ENCODE assay signal across 8 cellular contexts in genomic region chr3:72891053-72891855, GRCh38. TPM values are rescaled to one million over a fixed set of nuclear protein-coding genes. Genes with fewer than 3 reads are reported as not detected.
DNase-seq lines count a peak whose midpoint lies in the region; ATAC-seq and TF ChIP-seq lines count a peak whose summit lies in the region.

No MANE protein-coding gene starts in this region.

- TF ChIP-seq CTCF in AG09309 (IDR thresholded peaks at IDR 0.05; ENCODE audit: control insufficient read depth, insufficient read depth, low read depth, low read length, missing control alignments) (peak; percentile 14), coronary artery (IDR thresholded peaks at IDR 0.05) (no peak)

- peak; percentile 96 for DNase-seq in AG09309 (ENCODE audit: low read depth)
- DNase-seq in NCI-H2227 (lab: John Stamatoyannopoulos, UW; ENCODE audit: unreplicated experiment): peak; percentile 11
- DNase-seq in coronary artery (ENCODE audit: low spot score): no peak
- peak; percentile 98 for DNase-seq in myocyte (ENCODE audit: low read depth)
- no peak for DNase-seq in activated naive CD4-positive, alpha-beta T cell treated with anti-CD3 and anti-CD28 coated beads, Interleukin-2, amount 10 ng/mL, durations not matched to agents 7 days and 5 days
- DNase-seq in OCI-M1 (lab: John Stamatoyannopoulos, UW): no peak
- DNase-seq in NCI-H2029 (lab: John Stamatoyannopoulos, UW): no peak

- H3K36me3 Mint-ChIP-seq in activated naive CD4-positive, alpha-beta T cell treated with anti-CD3 and anti-CD28 coated beads, Interleukin-2, amount 10 ng/mL, durations not matched to agents 7 days and 5 days: no peaks in the 10 kb centered on the region

- CTCF ChIA-PET in activated naive CD4-positive, alpha-beta T cell treated with anti-CD3 and anti-CD28 coated beads, Interleukin-2, amount 10 ng/mL, durations not matched to agents 7 days and 5 days (lab: Charles Lee): interaction anchor here (1.6 kb wide), 1 partner anchor 40 kb away, joined by 4 read pairs; no protein-coding TSS in a partner anchor

- no peak overlapping the region for H3K4me3 Mint-ChIP-seq in activated naive CD4-positive, alpha-beta T cell treated with anti-CD3 and anti-CD28 coated beads, Interleukin-2, amount 10 ng/mL, durations not matched to agents 7 days and 5 days

- H3K4me3 ChIP-seq in AG09309 (ENCODE audit: control insufficient read depth, low read depth, low read length): no peak overlapping the region
- H3K4me3 ChIP-seq in coronary artery: peak overlapping the region; percentile 76

- ATAC-seq in GM21423 (IDR thresholded peaks at IDR 0.05; ENCODE audit: unreplicated experiment): no peak

- H3K4me1 Mint-ChIP-seq in activated naive CD4-positive, alpha-beta T cell treated with anti-CD3 and anti-CD28 coated beads, Interleukin-2, amount 10 ng/mL, durations not matched to agents 7 days and 5 days: peaks cover 10% of the 10 kb centered on the region

- H3K27me3 Mint-ChIP-seq in activated naive CD4-positive, alpha-beta T cell treated with anti-CD3 and anti-CD28 coated beads, Interleukin-2, amount 10 ng/mL, durations not matched to agents 7 days and 5 days: peaks cover 74% of the 10 kb centered on the region

- H3K9me3 Mint-ChIP-seq in activated naive CD4-positive, alpha-beta T cell treated with anti-CD3 and anti-CD28 coated beads, Interleukin-2, amount 10 ng/mL, durations not matched to agents 7 days and 5 days: no peaks in the 10 kb centered on the region

- H3K27ac ChIP-seq in coronary artery: peak overlapping the region; percentile 54 to 90

- no peak overlapping the region for H3K27ac Mint-ChIP-seq in activated naive CD4-positive, alpha-beta T cell treated with anti-CD3 and anti-CD28 coated beads, Interleukin-2, amount 10 ng/mL, durations not matched to agents 7 days and 5 days

RNA-seq across cellular contexts. Expression of gene GXYLT2, which starts 3.4 kb away (rescaled TPM):
- 59.7 and 66.4 TPM in 2 replicates for total RNA-seq in myocyte
- 46.1 TPM for polyA plus RNA-seq in myocyte (2012)

RNA-seq across cellular contexts. Expression of gene SHQ1, which starts 43.0 kb away (rescaled TPM):
- 24.0 and 33.4 TPM in 2 replicates for total RNA-seq in myocyte
- 13.5 TPM for polyA plus RNA-seq in myocyte (2012)

Comparison
In these comparisons a context has a peak if more than half of its experiments do, and no peak if none do; other contexts are left out.
1. DNase-seq: peak in AG09309 (single experiment), NCI-H2227 (single experiment) and myocyte (single experiment); none in coronary artery (single experiment), activated naive CD4-positive, alpha-beta T cell treated with anti-CD3 and anti-CD28 coated beads, Interleukin-2, amount 10 ng/mL, durations not matched to agents 7 days and 5 days (single experiment), OCI-M1 (single experiment) and NCI-H2029 (single experiment).